In genomic region chr6:122061855-122062254, GRCh38 we compare ENCODE assay signal across 2 cellular contexts.
TF ChIP-seq lines count a peak whose summit lies in the region.

No MANE protein-coding gene starts in this region.

TF ChIP-seq in HepG2, 621 proteins besides CTCF, POLR2A, EP300 and RAD21:
- TF ChIP-seq CAMTA2 (CRISPR knock-in tag; IDR thresholded peaks at IDR 0.05; ENCODE audit: borderline replicate concordance) (no peak), ZNF17 (CRISPR knock-in tag; IDR thresholded peaks at IDR 0.05) (no peak), ZNF572 (CRISPR knock-in tag; IDR thresholded peaks at IDR 0.05) (no peak), MAFK (conservative IDR thresholded peaks at IDR 0.05 in 1 of 2, IDR thresholded peaks at IDR 0.05 in 1 of 2; ENCODE audit: low read length in 2 of 2) (peak; percentile 53 to 85), MAFF (IDR thresholded peaks at IDR 0.05; ENCODE audit: low read depth, low read length) (peak; percentile 77), PATZ1 (CRISPR knock-in tag; IDR thresholded peaks at IDR 0.05) (no peak)

TF ChIP-seq in H1, 55 proteins besides CTCF, POLR2A, EP300 and RAD21:
- TF ChIP-seq EZH2 (IDR thresholded peaks at IDR 0.05; ENCODE audit: low read depth, low read length, severe bottlenecking) (no peak), MAFK (IDR thresholded peaks at IDR 0.05; ENCODE audit: low read depth, low read length) (peak; percentile 26; the same call in 1 of the 2 replicates)
